Comparison of ENCODE assay signal across 8 cellular contexts in genomic region chr5:100731768-100732167, GRCh38.
DNase-seq lines count a peak whose midpoint lies in the region; ATAC-seq, FAIRE-seq and TF ChIP-seq lines count a peak whose summit lies in the region.
"Had no signal": no experiment of that assay in that cellular context is flagged by ENCODE, and none has a peak within 500 bp of the region (broad histone marks: within the 10 kb centered on the region; RNA-seq: fewer than 3 reads in every experiment).

No MANE protein-coding gene starts in this region.

- H3K27ac ChIP-seq in K562 (ENCODE audit: extremely low read depth, low read depth, low read length) = no peak overlapping the region
- no peak overlapping the region for H3K27ac ChIP-seq in WERI-Rb-1
- H3K27ac ChIP-seq: SJSA1 had no signal

- H3K9me3 ChIP-seq in K562 (replicated peaks; ENCODE audit: control insufficient read depth, insufficient read depth, low read depth, low read length) (no peaks in the 10 kb centered on the region), WERI-Rb-1 (ENCODE audit: severe bottlenecking) (no peaks in the 10 kb centered on the region)
- H3K9me3 ChIP-seq: SJSA1 had no signal

- no peak overlapping the region for H3K9ac ChIP-seq in K562 (ENCODE audit: insufficient read depth in 1 of 2, low read depth in 2 of 2, low read length in 2 of 2)

- no peak for FAIRE-seq in K562 (lab: Jason Lieb, UNC)

- H3K9me1 ChIP-seq in K562 (ENCODE audit: control insufficient read depth, insufficient read depth, low read length) = no peaks in the 10 kb centered on the region

- no peak overlapping the region for H3K4me2 ChIP-seq in K562 (ENCODE audit: insufficient read depth, low read length)

- H4K20me1 ChIP-seq in K562 (replicated peaks; ENCODE audit: control insufficient read depth, insufficient read depth, low read length) = no peaks in the 10 kb centered on the region

- H3K36me3 ChIP-seq in K562 (ENCODE audit: control insufficient read depth, insufficient read depth, low read length) (no peaks in the 10 kb centered on the region), WERI-Rb-1 (no peaks in the 10 kb centered on the region)
- H3K36me3 ChIP-seq: SJSA1 had no signal

- intact Hi-C loops in K562 (cut with micrococcal nuclease) = no loop called here

- no peaks in the 10 kb centered on the region for H3K79me2 ChIP-seq in K562 (ENCODE audit: control insufficient read depth, insufficient read depth, low read length)

- DNase-seq in K562 (ENCODE audit: extremely low read depth in 1 of 4, low spot score in 3 of 4) (peak in 1 of 4 experiments; percentile 2), WERI-Rb-1 (no peak), HPDE6-E6E7 (ENCODE audit: extremely low spot score) (no peak), cerebellar cortex (ENCODE audit: low spot score) (no peak)

- TF ChIP-seq CTCF in K562 (IDR thresholded peaks at IDR 0.05 in 2 of 3, conservative IDR thresholded peaks at IDR 0.05 in 1 of 3; ENCODE audit: insufficient read depth in 2 of 3, low read depth in 1 of 3, low read length in 3 of 3) (no peak), WERI-Rb-1 (IDR thresholded peaks at IDR 0.05; ENCODE audit: low read depth, low read length) (no peak)

- H3K4me3 ChIP-seq in K562 (no peak overlapping the region), WERI-Rb-1 (ENCODE audit: low read depth, low read length) (no peak overlapping the region)
- H3K4me3 ChIP-seq: SJSA1 had no signal

- 1% methylated on average over 6 of the region's 6 CpGs for WGBS in K562 (ENCODE audit: insufficient coverage, low coverage, missing lambda C conversion rate)

- no peaks in the 10 kb centered on the region for H3K27me3 ChIP-seq in K562 (ENCODE audit: control insufficient read depth in 2 of 2, insufficient read depth in 2 of 2, low read length in 2 of 2)
- no peaks in the 10 kb centered on the region for H3K27me3 ChIP-seq in WERI-Rb-1 (ENCODE audit: insufficient read depth, low read depth, severe bottlenecking)
- H3K27me3 ChIP-seq: SJSA1 had no signal

- ATAC-seq in GM18498 (IDR thresholded peaks at IDR 0.05; ENCODE audit: unreplicated experiment) = peak; percentile 98
- ATAC-seq in GM19468 (IDR thresholded peaks at IDR 0.05; ENCODE audit: extremely low read depth, unreplicated experiment) = peak; percentile 82
- peak; percentile 92 for ATAC-seq in HG03469 (IDR thresholded peaks at IDR 0.05; ENCODE audit: unreplicated experiment)
- no peak for ATAC-seq in K562

- no peak for TF ChIP-seq POLR2A in K562 (conservative IDR thresholded peaks at IDR 0.05)

- in situ Hi-C loops in K562 (cut with MboI) = no loop called here

- no peak for TF ChIP-seq EP300 in K562 (IDR thresholded peaks at IDR 0.05; ENCODE audit: low read length)

- POLR2A ChIA-PET in K562 (lab: Yijun Ruan, JAX) = no interaction called here

- TF ChIP-seq RAD21 in K562 (CRISPR knock-in tag; conservative IDR thresholded peaks at IDR 0.05 in 1 of 2, IDR thresholded peaks at IDR 0.05 in 1 of 2) = no peak

- H3K4me1 ChIP-seq in K562 (replicated peaks in 1 of 2; ENCODE audit: control insufficient read depth in 2 of 2, insufficient read depth in 2 of 2, low read length in 2 of 2) = no peaks in the 10 kb centered on the region
- H3K4me1 ChIP-seq: SJSA1 had no signal

- no peak overlapping the region for H2AFZ ChIP-seq in K562 (ENCODE audit: low read depth, low read length)

- CTCF ChIA-PET in K562 (lab: Yijun Ruan, JAX; ENCODE audit: low intra/inter-chr PET ratio) = no interaction called here

- no TSS peak for BruUV-seq in K562 (replicated peaks; lab: Mats Ljungman, UMichigan)

TF ChIP-seq in K562, 482 proteins besides CTCF, POLR2A, EP300 and RAD21:
- TF ChIP-seq FOSL1 (tag; conservative IDR thresholded peaks at IDR 0.05) = no peak
- no peak for TF ChIP-seq PATZ1 (CRISPR knock-in tag; IDR thresholded peaks at IDR 0.05; ENCODE audit: borderline replicate concordance)
- TF ChIP-seq KAT8 (IDR thresholded peaks at IDR 0.05; ENCODE audit: low read depth) = no peak
- no peak for TF ChIP-seq SIN3A (IDR thresholded peaks at IDR 0.05; ENCODE audit: borderline replicate concordance in 2 of 2, control insufficient read depth in 1 of 2, low read depth in 2 of 2, low read length in 2 of 2)
- no peak for TF ChIP-seq SIX5 (IDR thresholded peaks at IDR 0.05; ENCODE audit: borderline replicate concordance in 1 of 2, insufficient read depth in 1 of 2, low read depth in 1 of 2, low read length in 2 of 2)
- TF ChIP-seq U2AF2 (optimal IDR thresholded peaks at IDR 0.05; ENCODE audit: low read depth, low read length) = no peak
- no peak for TF ChIP-seq ZFPM2 (CRISPR knock-in tag; IDR thresholded peaks at IDR 0.05)
- peak; percentile 51; the same call in 1 of the 2 replicates for TF ChIP-seq C11orf30 (IDR thresholded peaks at IDR 0.05; ENCODE audit: low read depth)
- peak; percentile 62 for TF ChIP-seq ZNF316 (IDR thresholded peaks at IDR 0.05)
- no peak for TF ChIP-seq MAFG (tag; conservative IDR thresholded peaks at IDR 0.05)
- TF ChIP-seq HOXB6 (CRISPR knock-in tag; IDR thresholded peaks at IDR 0.05; ENCODE audit: borderline replicate concordance) = no peak
TF ChIP-seq in K562: peak in this region for 2.
